ENCODE assay signal across 2 cellular contexts in genomic region chr4:170271723-170272122, GRCh38.
TF ChIP-seq lines count a peak whose summit lies in the region.

No MANE protein-coding gene starts in this region.

TF ChIP-seq in GM12878, 131 proteins besides CTCF, POLR2A, EP300 and RAD21 (continued from another document):
- TF ChIP-seq SUZ12 (IDR thresholded peaks at IDR 0.05; ENCODE audit: unreplicated experiment), result no peak
- TF ChIP-seq TBL1XR1 (IDR thresholded peaks at IDR 0.05; ENCODE audit: low read depth, low read length), result no peak
- no peak for TF ChIP-seq YBX1 (IDR thresholded peaks at IDR 0.05)
- no peak for TF ChIP-seq ZNF592 (IDR thresholded peaks at IDR 0.05)
- TF ChIP-seq NR2C2 (IDR thresholded peaks at IDR 0.05; ENCODE audit: borderline replicate concordance, control insufficient read depth, insufficient read length, low read depth), result no peak
- TF ChIP-seq POU2F2 (IDR thresholded peaks at IDR 0.05; ENCODE audit: borderline replicate concordance, low read depth, low read length), result no peak
- no peak for TF ChIP-seq RFX5 (IDR thresholded peaks at IDR 0.05; ENCODE audit: low read depth, low read length)
- TF ChIP-seq BRCA1 (IDR thresholded peaks at IDR 0.05; ENCODE audit: low read depth, low read length), result no peak
- peak; percentile 23; the same call in 1 of the 2 replicates for TF ChIP-seq MTA2 (IDR thresholded peaks at IDR 0.05; ENCODE audit: low read depth)
- TF ChIP-seq ZBED1 (IDR thresholded peaks at IDR 0.05; ENCODE audit: borderline replicate concordance), result no peak
TF ChIP-seq in GM12878: peak in this region for 2.

TF ChIP-seq in HEK293T, 16 proteins besides CTCF, POLR2A, EP300 and RAD21 (continued from another document):
- TF ChIP-seq PKNOX1 (IDR thresholded peaks at IDR 0.05), result no peak
- TF ChIP-seq CTBP1 (IDR thresholded peaks at IDR 0.05; ENCODE audit: borderline replicate concordance), result no peak
- no peak for TF ChIP-seq TARDBP (IDR thresholded peaks at IDR 0.05)
- TF ChIP-seq ZNF384 (IDR thresholded peaks at IDR 0.05), result no peak
- no peak for TF ChIP-seq FOXM1 (IDR thresholded peaks at IDR 0.05; ENCODE audit: borderline replicate concordance)
- TF ChIP-seq NFRKB (IDR thresholded peaks at IDR 0.05), result no peak
- TF ChIP-seq LEF1 (IDR thresholded peaks at IDR 0.05; ENCODE audit: borderline replicate concordance), result no peak
- no peak for TF ChIP-seq BHLHE40 (IDR thresholded peaks at IDR 0.05; ENCODE audit: borderline replicate concordance)
- no peak for TF ChIP-seq ELF4 (IDR thresholded peaks at IDR 0.05)
- TF ChIP-seq ARNT (IDR thresholded peaks at IDR 0.05), result no peak
- no peak for TF ChIP-seq FOXK2 (IDR thresholded peaks at IDR 0.05)
- TF ChIP-seq SUZ12 (IDR thresholded peaks at IDR 0.05), result no peak
- TF ChIP-seq FOXA1 (IDR thresholded peaks at IDR 0.05), result no peak
- TF ChIP-seq HDGF (IDR thresholded peaks at IDR 0.05; ENCODE audit: borderline replicate concordance), result no peak
TF ChIP-seq in HEK293T: peak in this region for 0.
